ENCODE assay signal across 8 cellular contexts in genomic region chrX:53319614-53320542, GRCh38. TPM values are rescaled to one million over a fixed set of nuclear protein-coding genes. Genes with fewer than 3 reads are reported as not detected.
A peak's percentile ranks its signal among the peaks of the same experiment; 100 is the strongest.
DNase-seq lines count a peak whose midpoint lies in the region; ATAC-seq, FAIRE-seq and TF ChIP-seq lines count a peak whose summit lies in the region.

No MANE protein-coding gene starts in this region.

- H3K4me1 ChIP-seq in cardiac muscle cell (ENCODE audit: low read depth) = no peaks in the 10 kb centered on the region
- peaks cover 3% of the 10 kb centered on the region for H3K4me1 ChIP-seq in mesodermal cell (ENCODE audit: control insufficient read depth, insufficient read depth, low read length, poor library complexity, severe bottlenecking)
- no peaks in the 10 kb centered on the region for H3K4me1 ChIP-seq in urinary bladder (ENCODE audit: insufficient read depth)

- 0 to 3% methylated on average over 6 to 7 of the region's 32 CpGs for WGBS in mesodermal cell (ENCODE audit: insufficient coverage in 2 of 2), 2 experiments
- WGBS in urinary bladder = under 1% methylated on average over 32 of the region's 32 CpGs

- no peak for FAIRE-seq in bronchial epithelial cell (lab: Jason Lieb, UNC)

- no peaks in the 10 kb centered on the region for H3K9me3 ChIP-seq in cardiac muscle cell (ENCODE audit: low read depth)
- H3K9me3 ChIP-seq in mesodermal cell (ENCODE audit: control insufficient read depth, low read length) = no peaks in the 10 kb centered on the region

- no peak for ATAC-seq in Right ventricle myocardium superior (ENCODE audit: poor library complexity)

- H3K4me3 ChIP-seq in cardiac muscle cell (peak overlapping the region; percentile 68), bronchial epithelial cell (ENCODE audit: low read depth, low read length) (peak overlapping the region; percentile 34), mesodermal cell (ENCODE audit: extremely low read depth, insufficient read depth, low read length, poor library complexity, severe bottlenecking) (peak overlapping the region; percentile 31), urinary bladder (ENCODE audit: low read depth, low read length) (peak overlapping the region; percentile 67)

- H3K27ac ChIP-seq in cardiac muscle cell = no peak overlapping the region
- H3K27ac ChIP-seq in mesodermal cell (ENCODE audit: low read depth, low read length, severe bottlenecking) = no peak overlapping the region
- H3K27ac ChIP-seq in urinary bladder (ENCODE audit: low read depth) = no peak overlapping the region

- intact Hi-C loops in Right ventricle myocardium superior (cut with DNase I) = loop anchor here (5.0 kb wide), 1 partner anchor 117 kb away; no protein-coding TSS in a partner anchor

- H3K36me3 ChIP-seq in cardiac muscle cell = no peaks in the 10 kb centered on the region
- H3K36me3 ChIP-seq in bronchial epithelial cell (ENCODE audit: control insufficient read depth, insufficient read depth, low read length) = no peaks in the 10 kb centered on the region
- H3K36me3 ChIP-seq in mesodermal cell (ENCODE audit: control insufficient read depth, insufficient read depth, low read length) = no peaks in the 10 kb centered on the region
- H3K36me3 ChIP-seq in urinary bladder (ENCODE audit: insufficient read depth) = no peaks in the 10 kb centered on the region

- H3K27me3 ChIP-seq in cardiac muscle cell (peaks cover 34% of the 10 kb centered on the region), bronchial epithelial cell (ENCODE audit: control insufficient read depth, insufficient read depth, low read length) (peaks cover 23% of the 10 kb centered on the region)

- no peak for TF ChIP-seq CTCF in cardiac muscle cell (IDR thresholded peaks at IDR 0.05; ENCODE audit: low read depth, low read length)
- TF ChIP-seq CTCF in bronchial epithelial cell (IDR thresholded peaks at IDR 0.05; ENCODE audit: insufficient read depth, low read length, severe bottlenecking) = no peak

- no peak for DNase-seq in cardiac muscle cell (ENCODE audit: low read depth in 1 of 2, low spot score in 1 of 2)
- no peak for DNase-seq in Right ventricle myocardium superior
- DNase-seq in bronchial epithelial cell (ENCODE audit: low read depth) = no peak
- no peak for DNase-seq in putamen (ENCODE audit: low spot score)
- DNase-seq in SKM-1 (lab: John Stamatoyannopoulos, UW; ENCODE audit: unreplicated experiment) = no peak
- DNase-seq in SHP77 treated with DMSO at 0.1 percent for 48 hours (lab: John Stamatoyannopoulos, UW) = no peak

RNA-seq across cellular contexts. Expression of gene IQSEC2, which starts 38.5 kb away (rescaled TPM):
- total RNA-seq in cardiac muscle cell = 35.3 and 37.0 TPM in 2 replicates
- 14.3 and 23.3 TPM in 2 replicates for polyA plus RNA-seq in cardiac muscle cell
- 10.5 TPM for total RNA-seq in Right ventricle myocardium superior
- 3.4 and 5.9 TPM in 2 replicates for total RNA-seq in bronchial epithelial cell
- 10.9 TPM for polyA plus RNA-seq in mesodermal cell (2013, experiment 1 of 2)
- polyA plus RNA-seq in mesodermal cell (2013, experiment 2 of 2) = 6.7 TPM
- total RNA-seq in urinary bladder = 6.6 TPM
- 15.7 TPM for polyA plus RNA-seq in urinary bladder
